In the genomic region with DNA sequence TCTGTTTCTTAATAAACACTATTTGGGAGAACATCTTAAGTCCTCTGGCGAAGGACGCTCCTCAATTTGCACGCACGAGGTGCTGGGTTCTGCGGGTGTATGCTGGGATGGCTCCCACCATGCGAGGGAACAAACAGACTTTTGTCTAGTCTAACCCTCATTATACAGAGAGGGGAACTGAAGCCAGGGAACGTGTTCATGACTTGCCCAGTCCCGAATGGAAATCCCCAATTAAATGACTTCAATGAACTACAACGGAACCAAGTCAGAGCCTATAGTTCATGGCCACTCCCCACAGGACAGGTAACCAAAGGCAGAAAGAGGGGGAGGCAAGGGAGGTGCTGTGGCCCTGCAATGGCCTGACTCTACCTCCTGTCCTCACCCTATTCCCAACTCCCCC, we compare ENCODE assay signal across 1 cellular context.
TF ChIP-seq lines count a peak whose summit lies in the region.

No MANE protein-coding gene starts in this region.

TF ChIP-seq in WTC11, 78 proteins besides CTCF, POLR2A, EP300 and RAD21 (continued from another document):
- TF ChIP-seq AFF4 (CRISPR knock-in tag; IDR thresholded peaks at IDR 0.05; ENCODE audit: borderline replicate concordance) (no peak), EMX1 (CRISPR knock-in tag; IDR thresholded peaks at IDR 0.05) (no peak), NR2C2 (CRISPR knock-in tag; IDR thresholded peaks at IDR 0.05) (no peak), E2F5 (CRISPR knock-in tag; IDR thresholded peaks at IDR 0.05) (no peak), ZNF232 (CRISPR knock-in tag; IDR thresholded peaks at IDR 0.05) (no peak), RORB (CRISPR knock-in tag; IDR thresholded peaks at IDR 0.05) (no peak)
